8 cellular contexts compared by ENCODE assay signal in the genomic region with DNA sequence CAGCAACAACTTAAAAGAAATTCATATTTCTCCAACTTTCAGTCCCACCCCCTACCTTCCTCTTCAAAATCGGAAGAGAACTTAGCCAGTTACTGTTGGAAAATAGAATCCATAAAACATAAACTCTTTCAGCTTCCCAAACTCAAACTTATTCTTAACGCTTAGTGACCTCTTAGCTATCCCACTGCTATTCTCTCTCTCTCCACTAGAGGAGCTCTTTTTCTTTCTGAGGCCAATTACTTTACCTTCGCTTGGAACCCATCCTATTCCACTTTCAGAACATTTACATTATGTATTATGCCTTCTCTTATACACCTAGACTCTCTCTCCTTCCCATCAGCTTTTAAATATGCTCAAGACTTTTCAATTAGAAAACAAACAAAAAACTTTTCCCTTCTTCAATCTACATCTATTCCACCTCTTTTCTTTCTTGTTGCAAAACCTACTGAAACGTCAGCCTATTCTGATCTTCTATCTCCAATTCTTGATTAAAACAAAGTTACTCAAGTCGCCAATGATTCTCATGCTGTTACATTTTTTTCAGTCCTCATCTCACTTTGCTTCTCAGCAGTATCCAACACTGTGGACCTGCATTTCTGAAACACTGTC. TPM values are rescaled to one million over a fixed set of nuclear protein-coding genes. Genes with fewer than 3 reads are reported as not detected.
A peak's percentile ranks its signal among the peaks of the same experiment; 100 is the strongest.
DNase-seq lines count a peak whose midpoint lies in the region; ATAC-seq and TF ChIP-seq lines count a peak whose summit lies in the region.

No MANE protein-coding gene starts in this region.

- 29 to 35% methylated on average over 5 of the region's 5 CpGs for WGBS in gastroesophageal sphincter (ENCODE audit: low coverage in 1 of 2), 2 donors
- WGBS in thyroid gland, 2 donors = 35 to 37% methylated on average over 5 of the region's 5 CpGs

- H3K36me3 ChIP-seq in right atrium auricular region = no peaks in the 10 kb centered on the region
- no peaks in the 10 kb centered on the region for H3K36me3 ChIP-seq in gastroesophageal sphincter
- H3K36me3 ChIP-seq in thyroid gland = no peaks in the 10 kb centered on the region

- DNase-seq in right atrium auricular region (ENCODE audit: low spot score) (no peak), Right ventricle myocardium inferior (ENCODE audit: missing footprints) (no peak), SKM-1 treated with dmso at 0.1 percent for 144 hours (lab: John Stamatoyannopoulos, UW; ENCODE audit: unreplicated experiment) (peak; percentile 69), thyroid gland (no peak), DMS153 (lab: John Stamatoyannopoulos, UW) (no peak)

- H3K27me3 ChIP-seq in right atrium auricular region = no peaks in the 10 kb centered on the region
- H3K27me3 ChIP-seq in gastroesophageal sphincter = no peaks in the 10 kb centered on the region
- H3K27me3 ChIP-seq in thyroid gland = no peaks in the 10 kb centered on the region

- peak; percentile 73 for TF ChIP-seq RAD21 in Ishikawa (IDR thresholded peaks at IDR 0.05; ENCODE audit: low read depth)

- intact Hi-C loops in Right ventricle myocardium inferior (cut with DNase I) (no loop called here), thyroid gland (cut with DNase I) (no loop called here)

- TF ChIP-seq POLR2A in gastroesophageal sphincter (IDR thresholded peaks at IDR 0.05) (no peak), thyroid gland (IDR thresholded peaks at IDR 0.05) (no peak)

- no peak for TF ChIP-seq EP300 in Ishikawa (IDR thresholded peaks at IDR 0.05; ENCODE audit: borderline replicate concordance)
- no peak for TF ChIP-seq EP300 in gastroesophageal sphincter (IDR thresholded peaks at IDR 0.05)

- H3K4me3 ChIP-seq in right atrium auricular region = no peak overlapping the region
- no peak overlapping the region for H3K4me3 ChIP-seq in gastroesophageal sphincter
- H3K4me3 ChIP-seq in thyroid gland (replicated peaks in 1 of 3) = no peak overlapping the region

- H3K9me3 ChIP-seq in right atrium auricular region (no peaks in the 10 kb centered on the region), gastroesophageal sphincter (no peaks in the 10 kb centered on the region), thyroid gland (no peaks in the 10 kb centered on the region)

- no peak overlapping the region for H3K27ac ChIP-seq in right atrium auricular region
- H3K27ac ChIP-seq in gastroesophageal sphincter = peak overlapping the region in 1 of 4 donors; percentile 37
- H3K27ac ChIP-seq in thyroid gland = no peak overlapping the region

- H3K4me1 ChIP-seq in right atrium auricular region = no peaks in the 10 kb centered on the region
- peaks cover 0 to 16% (median 0%) of the 10 kb centered on the region in 3 donors for H3K4me1 ChIP-seq in gastroesophageal sphincter
- no peaks in the 10 kb centered on the region for H3K4me1 ChIP-seq in thyroid gland

- ATAC-seq in Right ventricle myocardium inferior (no peak), gastroesophageal sphincter (no peak), HG03196 (IDR thresholded peaks at IDR 0.05; ENCODE audit: unreplicated experiment) (no peak)

- TF ChIP-seq CTCF in right atrium auricular region (IDR thresholded peaks at IDR 0.05) = peak; percentile 71 to 81
- peak; percentile 55 to 76 (median 70) for TF ChIP-seq CTCF in gastroesophageal sphincter (IDR thresholded peaks at IDR 0.05)
- peak; percentile 40 to 88 (median 68) for TF ChIP-seq CTCF in thyroid gland (IDR thresholded peaks at IDR 0.05)

TF ChIP-seq in Ishikawa, 13 proteins besides CTCF, POLR2A, EP300 and RAD21:
- TF ChIP-seq, protein P1, sequence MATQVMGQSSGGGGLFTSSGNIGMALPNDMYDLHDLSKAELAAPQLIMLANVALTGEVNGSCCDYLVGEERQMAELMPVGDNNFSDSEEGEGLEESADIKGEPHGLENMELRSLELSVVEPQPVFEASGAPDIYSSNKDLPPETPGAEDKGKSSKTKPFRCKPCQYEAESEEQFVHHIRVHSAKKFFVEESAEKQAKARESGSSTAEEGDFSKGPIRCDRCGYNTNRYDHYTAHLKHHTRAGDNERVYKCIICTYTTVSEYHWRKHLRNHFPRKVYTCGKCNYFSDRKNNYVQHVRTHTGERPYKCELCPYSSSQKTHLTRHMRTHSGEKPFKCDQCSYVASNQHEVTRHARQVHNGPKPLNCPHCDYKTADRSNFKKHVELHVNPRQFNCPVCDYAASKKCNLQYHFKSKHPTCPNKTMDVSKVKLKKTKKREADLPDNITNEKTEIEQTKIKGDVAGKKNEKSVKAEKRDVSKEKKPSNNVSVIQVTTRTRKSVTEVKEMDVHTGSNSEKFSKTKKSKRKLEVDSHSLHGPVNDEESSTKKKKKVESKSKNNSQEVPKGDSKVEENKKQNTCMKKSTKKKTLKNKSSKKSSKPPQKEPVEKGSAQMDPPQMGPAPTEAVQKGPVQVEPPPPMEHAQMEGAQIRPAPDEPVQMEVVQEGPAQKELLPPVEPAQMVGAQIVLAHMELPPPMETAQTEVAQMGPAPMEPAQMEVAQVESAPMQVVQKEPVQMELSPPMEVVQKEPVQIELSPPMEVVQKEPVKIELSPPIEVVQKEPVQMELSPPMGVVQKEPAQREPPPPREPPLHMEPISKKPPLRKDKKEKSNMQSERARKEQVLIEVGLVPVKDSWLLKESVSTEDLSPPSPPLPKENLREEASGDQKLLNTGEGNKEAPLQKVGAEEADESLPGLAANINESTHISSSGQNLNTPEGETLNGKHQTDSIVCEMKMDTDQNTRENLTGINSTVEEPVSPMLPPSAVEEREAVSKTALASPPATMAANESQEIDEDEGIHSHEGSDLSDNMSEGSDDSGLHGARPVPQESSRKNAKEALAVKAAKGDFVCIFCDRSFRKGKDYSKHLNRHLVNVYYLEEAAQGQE (IDR thresholded peaks at IDR 0.05; ENCODE audit: low read depth) = no peak
- no peak for TF ChIP-seq CREB1 (IDR thresholded peaks at IDR 0.05; ENCODE audit: low read depth)

RNA-seq across cellular contexts. Expression of a gene that starts 13.4 kb away (rescaled TPM):
- total RNA-seq in right atrium auricular region = not detected
- total RNA-seq in Right ventricle myocardium inferior = not detected
- not detected for total RNA-seq in gastroesophageal sphincter
- total RNA-seq in thyroid gland = not detected
